In the genomic region with DNA sequence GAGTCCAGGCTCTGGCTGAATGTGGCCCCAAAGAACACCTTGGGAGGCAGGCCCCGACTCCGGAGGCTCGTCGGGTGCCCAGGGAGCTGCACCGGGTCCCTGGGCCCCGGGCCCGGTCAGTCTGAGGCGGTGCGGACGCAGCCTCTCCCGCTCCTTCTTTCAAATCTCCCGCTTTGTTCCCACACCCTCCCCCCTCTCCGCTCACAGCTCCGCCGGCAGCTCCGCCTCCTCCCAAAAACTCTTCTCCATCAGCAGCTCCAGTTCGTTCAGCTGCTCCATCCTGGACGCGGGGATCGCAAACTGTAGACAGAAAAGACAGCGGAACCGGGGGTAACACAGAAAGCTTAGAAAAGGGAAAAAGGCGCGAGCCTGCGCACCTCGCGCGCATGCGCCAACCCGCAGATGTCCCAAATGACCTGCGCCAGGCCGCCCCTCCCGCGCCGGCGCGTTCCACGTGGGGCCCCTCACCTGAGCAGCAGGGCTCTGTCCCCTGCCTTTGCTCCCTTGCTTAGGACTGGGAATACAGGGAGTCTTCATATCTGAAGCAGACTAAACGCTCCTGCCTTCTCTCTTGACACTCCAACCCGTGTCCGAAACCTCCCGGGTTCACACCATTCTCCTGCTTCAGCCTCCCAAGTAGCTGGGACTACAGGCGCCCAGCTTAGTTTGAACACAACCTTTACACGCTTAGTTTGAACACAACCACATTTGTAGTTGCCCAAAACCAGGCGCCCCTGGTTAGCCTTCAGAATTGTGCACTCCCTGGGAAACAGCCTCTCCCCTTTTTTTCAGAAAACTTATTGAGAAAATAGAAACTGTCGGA, we compare ENCODE assay signal across 1 cellular context.
TF ChIP-seq lines count a peak whose summit lies in the region.

A gene with protein sequence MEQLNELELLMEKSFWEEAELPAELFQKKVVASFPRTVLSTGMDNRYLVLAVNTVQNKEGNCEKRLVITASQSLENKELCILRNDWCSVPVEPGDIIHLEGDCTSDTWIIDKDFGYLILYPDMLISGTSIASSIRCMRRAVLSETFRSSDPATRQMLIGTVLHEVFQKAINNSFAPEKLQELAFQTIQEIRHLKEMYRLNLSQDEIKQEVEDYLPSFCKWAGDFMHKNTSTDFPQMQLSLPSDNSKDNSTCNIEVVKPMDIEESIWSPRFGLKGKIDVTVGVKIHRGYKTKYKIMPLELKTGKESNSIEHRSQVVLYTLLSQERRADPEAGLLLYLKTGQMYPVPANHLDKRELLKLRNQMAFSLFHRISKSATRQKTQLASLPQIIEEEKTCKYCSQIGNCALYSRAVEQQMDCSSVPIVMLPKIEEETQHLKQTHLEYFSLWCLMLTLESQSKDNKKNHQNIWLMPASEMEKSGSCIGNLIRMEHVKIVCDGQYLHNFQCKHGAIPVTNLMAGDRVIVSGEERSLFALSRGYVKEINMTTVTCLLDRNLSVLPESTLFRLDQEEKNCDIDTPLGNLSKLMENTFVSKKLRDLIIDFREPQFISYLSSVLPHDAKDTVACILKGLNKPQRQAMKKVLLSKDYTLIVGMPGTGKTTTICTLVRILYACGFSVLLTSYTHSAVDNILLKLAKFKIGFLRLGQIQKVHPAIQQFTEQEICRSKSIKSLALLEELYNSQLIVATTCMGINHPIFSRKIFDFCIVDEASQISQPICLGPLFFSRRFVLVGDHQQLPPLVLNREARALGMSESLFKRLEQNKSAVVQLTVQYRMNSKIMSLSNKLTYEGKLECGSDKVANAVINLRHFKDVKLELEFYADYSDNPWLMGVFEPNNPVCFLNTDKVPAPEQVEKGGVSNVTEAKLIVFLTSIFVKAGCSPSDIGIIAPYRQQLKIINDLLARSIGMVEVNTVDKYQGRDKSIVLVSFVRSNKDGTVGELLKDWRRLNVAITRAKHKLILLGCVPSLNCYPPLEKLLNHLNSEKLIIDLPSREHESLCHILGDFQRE (minus strand): TSS at position 388 of the 823 bp plus-strand sequence. CDS start 109 bp downstream, at position 279.

TF ChIP-seq in K562, 482 proteins besides CTCF, POLR2A, EP300 and RAD21 (continued from another document and continues in another):
- TF ChIP-seq, protein P1, sequence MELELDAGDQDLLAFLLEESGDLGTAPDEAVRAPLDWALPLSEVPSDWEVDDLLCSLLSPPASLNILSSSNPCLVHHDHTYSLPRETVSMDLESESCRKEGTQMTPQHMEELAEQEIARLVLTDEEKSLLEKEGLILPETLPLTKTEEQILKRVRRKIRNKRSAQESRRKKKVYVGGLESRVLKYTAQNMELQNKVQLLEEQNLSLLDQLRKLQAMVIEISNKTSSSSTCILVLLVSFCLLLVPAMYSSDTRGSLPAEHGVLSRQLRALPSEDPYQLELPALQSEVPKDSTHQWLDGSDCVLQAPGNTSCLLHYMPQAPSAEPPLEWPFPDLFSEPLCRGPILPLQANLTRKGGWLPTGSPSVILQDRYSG (tag; conservative IDR thresholded peaks at IDR 0.05; ENCODE audit: low read depth): peak; percentile 88
- TF ChIP-seq RHOXF2B (CRISPR knock-in tag; conservative IDR thresholded peaks at IDR 0.05): no peak
- TF ChIP-seq CAMTA2 (CRISPR knock-in tag; conservative IDR thresholded peaks at IDR 0.05): peak; percentile 82; the same call in 1 of the 2 replicates
- no peak for TF ChIP-seq NR3C1 (CRISPR knock-in tag; IDR thresholded peaks at IDR 0.05)
- TF ChIP-seq TBL1XR1 (IDR thresholded peaks at IDR 0.05; ENCODE audit: low read length in 2 of 2): no peak; a peak in 2 of 4 replicates
- TF ChIP-seq, protein P2, sequence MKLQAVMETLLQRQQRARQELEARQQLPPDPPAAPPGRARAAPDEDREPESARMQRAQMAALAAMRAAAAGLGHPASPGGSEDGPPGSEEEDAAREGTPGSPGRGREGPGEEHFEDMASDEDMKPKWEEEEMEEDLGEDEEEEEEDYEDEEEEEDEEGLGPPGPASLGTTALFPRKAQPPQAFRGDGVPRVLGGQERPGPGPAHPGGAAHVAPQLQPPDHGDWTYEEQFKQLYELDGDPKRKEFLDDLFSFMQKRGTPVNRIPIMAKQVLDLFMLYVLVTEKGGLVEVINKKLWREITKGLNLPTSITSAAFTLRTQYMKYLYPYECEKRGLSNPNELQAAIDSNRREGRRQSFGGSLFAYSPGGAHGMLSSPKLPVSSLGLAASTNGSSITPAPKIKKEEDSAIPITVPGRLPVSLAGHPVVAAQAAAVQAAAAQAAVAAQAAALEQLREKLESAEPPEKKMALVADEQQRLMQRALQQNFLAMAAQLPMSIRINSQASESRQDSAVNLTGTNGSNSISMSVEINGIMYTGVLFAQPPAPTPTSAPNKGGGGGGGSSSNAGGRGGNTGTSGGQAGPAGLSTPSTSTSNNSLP (IDR thresholded peaks at IDR 0.05; ENCODE audit: borderline replicate concordance, low read depth, low read length): 0 out of 2 replicates have a peak, but pooled peaks have one; percentile 13
- no peak for TF ChIP-seq NCOA6 (IDR thresholded peaks at IDR 0.05)
- TF ChIP-seq, protein P3, sequence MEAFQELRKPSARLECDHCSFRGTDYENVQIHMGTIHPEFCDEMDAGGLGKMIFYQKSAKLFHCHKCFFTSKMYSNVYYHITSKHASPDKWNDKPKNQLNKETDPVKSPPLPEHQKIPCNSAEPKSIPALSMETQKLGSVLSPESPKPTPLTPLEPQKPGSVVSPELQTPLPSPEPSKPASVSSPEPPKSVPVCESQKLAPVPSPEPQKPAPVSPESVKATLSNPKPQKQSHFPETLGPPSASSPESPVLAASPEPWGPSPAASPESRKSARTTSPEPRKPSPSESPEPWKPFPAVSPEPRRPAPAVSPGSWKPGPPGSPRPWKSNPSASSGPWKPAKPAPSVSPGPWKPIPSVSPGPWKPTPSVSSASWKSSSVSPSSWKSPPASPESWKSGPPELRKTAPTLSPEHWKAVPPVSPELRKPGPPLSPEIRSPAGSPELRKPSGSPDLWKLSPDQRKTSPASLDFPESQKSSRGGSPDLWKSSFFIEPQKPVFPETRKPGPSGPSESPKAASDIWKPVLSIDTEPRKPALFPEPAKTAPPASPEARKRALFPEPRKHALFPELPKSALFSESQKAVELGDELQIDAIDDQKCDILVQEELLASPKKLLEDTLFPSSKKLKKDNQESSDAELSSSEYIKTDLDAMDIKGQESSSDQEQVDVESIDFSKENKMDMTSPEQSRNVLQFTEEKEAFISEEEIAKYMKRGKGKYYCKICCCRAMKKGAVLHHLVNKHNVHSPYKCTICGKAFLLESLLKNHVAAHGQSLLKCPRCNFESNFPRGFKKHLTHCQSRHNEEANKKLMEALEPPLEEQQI (IDR thresholded peaks at IDR 0.05): no peak
- TF ChIP-seq, protein P4, sequence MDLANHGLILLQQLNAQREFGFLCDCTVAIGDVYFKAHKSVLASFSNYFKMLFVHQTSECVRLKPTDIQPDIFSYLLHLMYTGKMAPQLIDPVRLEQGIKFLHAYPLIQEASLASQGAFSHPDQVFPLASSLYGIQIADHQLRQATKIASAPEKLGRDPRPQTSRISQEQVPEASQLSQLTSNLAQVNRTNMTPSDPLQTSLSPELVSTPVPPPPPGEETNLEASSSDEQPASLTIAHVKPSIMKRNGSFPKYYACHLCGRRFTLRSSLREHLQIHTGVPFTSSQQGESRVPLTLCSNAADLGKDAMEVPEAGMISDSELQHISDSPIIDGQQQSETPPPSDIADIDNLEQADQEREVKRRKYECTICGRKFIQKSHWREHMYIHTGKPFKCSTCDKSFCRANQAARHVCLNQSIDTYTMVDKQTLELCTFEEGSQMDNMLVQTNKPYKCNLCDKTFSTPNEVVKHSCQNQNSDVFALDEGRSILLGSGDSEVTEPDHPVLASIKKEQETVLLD (IDR thresholded peaks at IDR 0.05): peak; percentile 98
- TF ChIP-seq BMI1 (IDR thresholded peaks at IDR 0.05; ENCODE audit: low read length): no peak
- peak; percentile 92 for TF ChIP-seq RBBP5 (IDR thresholded peaks at IDR 0.05; ENCODE audit: borderline replicate concordance, insufficient read depth, low read length, poor library complexity, severe bottlenecking)
- no peak for TF ChIP-seq TSC22D4 (tag; IDR thresholded peaks at IDR 0.05)
- TF ChIP-seq IRF2 (CRISPR knock-in tag; IDR thresholded peaks at IDR 0.05): no peak
- TF ChIP-seq HOXB6 (CRISPR knock-in tag; IDR thresholded peaks at IDR 0.05; ENCODE audit: borderline replicate concordance): no peak
- no peak for TF ChIP-seq HSF4 (CRISPR knock-in tag; IDR thresholded peaks at IDR 0.05; ENCODE audit: borderline replicate concordance)
- peak; percentile 74 for TF ChIP-seq PHF20 (IDR thresholded peaks at IDR 0.05; ENCODE audit: partially characterized antibody)
- TF ChIP-seq NCOR1 (IDR thresholded peaks at IDR 0.05): no peak
- TF ChIP-seq FOXJ3 (CRISPR knock-in tag; IDR thresholded peaks at IDR 0.05): no peak
- TF ChIP-seq GTF2A2 (tag; IDR thresholded peaks at IDR 0.05): no peak
- TF ChIP-seq XRCC4 (IDR thresholded peaks at IDR 0.05; ENCODE audit: extremely low read depth, insufficient read depth, insufficient read length): no peak
- no peak for TF ChIP-seq NFATC3 (IDR thresholded peaks at IDR 0.05)
- no peak for TF ChIP-seq ZNF124 (CRISPR knock-in tag; IDR thresholded peaks at IDR 0.05)
- TF ChIP-seq, protein P5, sequence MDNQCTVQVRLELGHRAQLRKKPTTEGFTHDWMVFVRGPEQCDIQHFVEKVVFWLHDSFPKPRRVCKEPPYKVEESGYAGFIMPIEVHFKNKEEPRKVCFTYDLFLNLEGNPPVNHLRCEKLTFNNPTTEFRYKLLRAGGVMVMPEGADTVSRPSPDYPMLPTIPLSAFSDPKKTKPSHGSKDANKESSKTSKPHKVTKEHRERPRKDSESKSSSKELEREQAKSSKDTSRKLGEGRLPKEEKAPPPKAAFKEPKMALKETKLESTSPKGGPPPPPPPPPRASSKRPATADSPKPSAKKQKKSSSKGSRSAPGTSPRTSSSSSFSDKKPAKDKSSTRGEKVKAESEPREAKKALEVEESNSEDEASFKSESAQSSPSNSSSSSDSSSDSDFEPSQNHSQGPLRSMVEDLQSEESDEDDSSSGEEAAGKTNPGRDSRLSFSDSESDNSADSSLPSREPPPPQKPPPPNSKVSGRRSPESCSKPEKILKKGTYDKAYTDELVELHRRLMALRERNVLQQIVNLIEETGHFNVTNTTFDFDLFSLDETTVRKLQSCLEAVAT (IDR thresholded peaks at IDR 0.05): peak in 1 of 2 experiments; percentile 51; a peak in 1 of 4 replicates
- 0 out of 2 replicates have a peak, but pooled peaks have one; percentile 40 for TF ChIP-seq PHF21A (IDR thresholded peaks at IDR 0.05; ENCODE audit: borderline replicate concordance, low read depth)
- no peak for TF ChIP-seq NFYB (IDR thresholded peaks at IDR 0.05; ENCODE audit: extremely low read depth, insufficient read length)
- TF ChIP-seq ZNF239 (CRISPR knock-in tag; IDR thresholded peaks at IDR 0.05): no peak
- no peak for TF ChIP-seq HNRNPK (IDR thresholded peaks at IDR 0.05; ENCODE audit: low read depth, low read length, poor library complexity, severe bottlenecking)
- TF ChIP-seq SIN3B (IDR thresholded peaks at IDR 0.05; ENCODE audit: low read depth): no peak
- 0 out of 2 replicates have a peak, but pooled peaks have one; percentile 23 for TF ChIP-seq ZNF12 (CRISPR knock-in tag; IDR thresholded peaks at IDR 0.05)
- TF ChIP-seq, protein P6, sequence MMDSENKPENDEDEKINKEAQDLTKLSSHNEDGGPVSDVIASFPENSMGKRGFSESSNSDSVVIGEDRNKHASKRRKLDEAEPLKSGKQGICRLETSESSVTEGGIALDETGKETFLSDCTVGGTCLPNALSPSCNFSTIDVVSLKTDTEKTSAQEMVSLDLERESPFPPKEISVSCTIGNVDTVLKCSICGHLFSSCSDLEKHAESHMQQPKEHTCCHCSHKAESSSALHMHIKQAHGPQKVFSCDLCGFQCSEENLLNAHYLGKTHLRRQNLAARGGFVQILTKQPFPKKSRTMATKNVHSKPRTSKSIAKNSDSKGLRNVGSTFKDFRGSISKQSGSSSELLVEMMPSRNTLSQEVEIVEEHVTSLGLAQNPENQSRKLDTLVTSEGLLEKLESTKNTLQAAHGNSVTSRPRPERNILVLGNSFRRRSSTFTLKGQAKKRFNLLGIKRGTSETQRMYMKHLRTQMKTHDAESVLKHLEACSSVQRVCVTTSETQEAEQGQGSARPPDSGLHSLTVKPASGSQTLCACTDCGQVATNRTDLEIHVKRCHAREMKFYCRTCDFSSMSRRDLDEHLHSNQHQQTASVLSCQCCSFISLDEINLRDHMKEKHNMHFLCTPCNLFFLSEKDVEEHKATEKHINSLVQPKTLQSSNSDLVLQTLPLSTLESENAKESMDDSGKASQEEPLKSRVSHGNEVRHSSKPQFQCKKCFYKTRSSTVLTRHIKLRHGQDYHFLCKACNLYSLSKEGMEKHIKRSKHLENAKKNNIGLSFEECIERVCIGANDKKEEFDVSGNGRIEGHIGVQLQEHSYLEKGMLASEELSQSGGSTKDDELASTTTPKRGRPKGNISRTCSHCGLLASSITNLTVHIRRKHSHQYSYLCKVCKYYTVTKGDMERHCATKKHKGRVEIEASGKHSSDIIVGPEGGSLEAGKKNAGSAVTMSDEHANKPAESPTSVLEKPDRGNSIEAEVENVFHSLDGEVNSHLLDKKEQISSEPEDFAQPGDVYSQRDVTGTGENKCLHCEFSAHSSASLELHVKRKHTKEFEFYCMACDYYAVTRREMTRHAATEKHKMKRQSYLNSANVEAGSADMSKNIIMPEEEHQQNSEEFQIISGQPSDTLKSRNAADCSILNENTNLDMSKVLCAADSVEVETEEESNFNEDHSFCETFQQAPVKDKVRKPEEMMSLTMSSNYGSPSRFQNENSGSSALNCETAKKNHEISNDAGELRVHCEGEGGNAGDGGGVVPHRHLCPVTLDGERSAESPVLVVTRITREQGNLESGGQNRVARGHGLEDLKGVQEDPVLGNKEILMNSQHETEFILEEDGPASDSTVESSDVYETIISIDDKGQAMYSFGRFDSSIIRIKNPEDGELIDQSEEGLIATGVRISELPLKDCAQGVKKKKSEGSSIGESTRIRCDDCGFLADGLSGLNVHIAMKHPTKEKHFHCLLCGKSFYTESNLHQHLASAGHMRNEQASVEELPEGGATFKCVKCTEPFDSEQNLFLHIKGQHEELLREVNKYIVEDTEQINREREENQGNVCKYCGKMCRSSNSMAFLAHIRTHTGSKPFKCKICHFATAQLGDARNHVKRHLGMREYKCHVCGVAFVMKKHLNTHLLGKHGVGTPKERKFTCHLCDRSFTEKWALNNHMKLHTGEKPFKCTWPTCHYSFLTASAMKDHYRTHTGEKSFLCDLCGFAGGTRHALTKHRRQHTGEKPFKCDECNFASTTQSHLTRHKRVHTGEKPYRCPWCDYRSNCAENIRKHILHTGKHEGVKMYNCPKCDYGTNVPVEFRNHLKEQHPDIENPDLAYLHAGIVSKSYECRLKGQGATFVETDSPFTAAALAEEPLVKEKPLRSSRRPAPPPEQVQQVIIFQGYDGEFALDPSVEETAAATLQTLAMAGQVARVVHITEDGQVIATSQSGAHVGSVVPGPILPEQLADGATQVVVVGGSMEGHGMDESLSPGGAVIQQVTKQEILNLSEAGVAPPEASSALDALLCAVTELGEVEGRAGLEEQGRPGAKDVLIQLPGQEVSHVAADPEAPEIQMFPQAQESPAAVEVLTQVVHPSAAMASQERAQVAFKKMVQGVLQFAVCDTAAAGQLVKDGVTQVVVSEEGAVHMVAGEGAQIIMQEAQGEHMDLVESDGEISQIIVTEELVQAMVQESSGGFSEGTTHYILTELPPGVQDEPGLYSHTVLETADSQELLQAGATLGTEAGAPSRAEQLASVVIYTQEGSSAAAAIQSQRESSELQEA (IDR thresholded peaks at IDR 0.05; ENCODE audit: low read depth): no peak
- TF ChIP-seq, protein P7, sequence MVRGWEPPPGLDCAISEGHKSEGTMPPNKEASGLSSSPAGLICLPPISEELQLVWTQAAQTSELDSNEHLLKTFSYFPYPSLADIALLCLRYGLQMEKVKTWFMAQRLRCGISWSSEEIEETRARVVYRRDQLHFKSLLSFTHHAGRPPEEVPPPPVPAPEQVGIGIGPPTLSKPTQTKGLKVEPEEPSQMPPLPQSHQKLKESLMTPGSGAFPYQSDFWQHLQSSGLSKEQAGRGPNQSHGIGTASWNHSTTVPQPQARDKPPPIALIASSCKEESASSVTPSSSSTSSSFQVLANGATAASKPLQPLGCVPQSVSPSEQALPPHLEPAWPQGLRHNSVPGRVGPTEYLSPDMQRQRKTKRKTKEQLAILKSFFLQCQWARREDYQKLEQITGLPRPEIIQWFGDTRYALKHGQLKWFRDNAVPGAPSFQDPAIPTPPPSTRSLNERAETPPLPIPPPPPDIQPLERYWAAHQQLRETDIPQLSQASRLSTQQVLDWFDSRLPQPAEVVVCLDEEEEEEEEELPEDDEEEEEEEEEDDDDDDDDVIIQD (CRISPR knock-in tag; IDR thresholded peaks at IDR 0.05): no peak
- TF ChIP-seq BRD4 (IDR thresholded peaks at IDR 0.05): peak; percentile 71; the same call in 1 of the 2 replicates
